ENCODE assay signal across 8 cellular contexts in the genomic region with DNA sequence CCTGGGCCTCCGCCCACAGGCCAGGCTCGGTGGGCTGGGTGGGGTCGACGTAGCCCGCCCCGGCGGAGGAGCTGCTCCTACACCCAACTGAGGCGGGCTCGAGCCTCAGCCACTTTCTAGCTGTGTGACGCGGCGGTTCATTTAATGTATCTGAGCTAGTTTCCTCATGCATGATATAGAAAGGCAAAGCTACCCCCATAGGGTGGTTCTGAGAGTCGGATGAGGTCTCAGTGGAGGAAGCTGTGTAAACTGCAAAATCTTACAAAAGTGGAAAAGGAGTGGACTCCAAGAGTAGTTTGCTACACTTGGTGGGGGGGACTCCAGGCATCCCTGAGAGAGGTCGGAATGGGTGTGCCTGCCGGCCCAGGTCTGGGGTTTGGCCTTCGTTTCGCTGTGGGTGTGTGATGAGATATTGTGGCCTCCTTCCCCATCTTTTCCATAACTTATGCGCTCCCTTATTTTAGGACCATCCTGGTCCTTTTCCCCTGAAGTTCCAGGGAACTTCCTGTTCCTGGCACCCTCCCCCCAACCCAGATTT. TPM values are rescaled to one million over a fixed set of nuclear protein-coding genes. Genes with fewer than 3 reads are reported as not detected.
DNase-seq lines count a peak whose midpoint lies in the region; ATAC-seq and TF ChIP-seq lines count a peak whose summit lies in the region.

No MANE protein-coding gene starts in this region.

- peak overlapping the region; percentile 47; the same call in 1 of the 2 replicates for H3K27ac ChIP-seq in BLaER1
- no peak overlapping the region for H3K27ac ChIP-seq in Karpas-422 (ENCODE audit: low read length)
- H3K27ac ChIP-seq in breast epithelium, result peak overlapping the region in 1 of 2 donors; percentile 76
- H3K27ac ChIP-seq in mesenchymal stem cell (ENCODE audit: low read length, poor library complexity, severe bottlenecking), result no peak overlapping the region
- H3K27ac ChIP-seq in vagina, result peak overlapping the region; percentile 60

- H4K20me1 ChIP-seq in BLaER1 (peaks cover 57% of the 10 kb centered on the region), Karpas-422 (ENCODE audit: insufficient read depth, low read depth, low read length) (peaks cover 19% of the 10 kb centered on the region; the same call in 1 of the 2 replicates)

- DNase-seq in Karpas-422 (peak; percentile 67), breast epithelium (ENCODE audit: low spot score in 2 of 2) (no peak), mesenchymal stem cell (no peak), vagina (ENCODE audit: extremely low spot score in 2 of 2) (no peak)
- no peak for DNase-seq in NK-92 treated with Interleukin-12 subunit alpha and Interleukin-12 subunit beta, amount 100 ng/mL, for 24 hours (lab: John Stamatoyannopoulos, UW)
- DNase-seq in effector CD4-positive, alpha-beta T cell, result no peak

- H3K36me3 ChIP-seq in BLaER1 (no peaks in the 10 kb centered on the region), Karpas-422 (ENCODE audit: insufficient read depth, low read length) (no peaks in the 10 kb centered on the region), breast epithelium (no peaks in the 10 kb centered on the region), mesenchymal stem cell (ENCODE audit: control insufficient read depth in 1 of 2, insufficient read depth in 2 of 2, low read depth in 1 of 2, low read length in 2 of 2) (no peaks in the 10 kb centered on the region), vagina (no peaks in the 10 kb centered on the region)

- H3K4ac ChIP-seq in mesenchymal stem cell (ENCODE audit: low read depth in 1 of 2, low read length in 2 of 2), result peak overlapping the region in 1 of 2 experiments; percentile 72

- no peaks in the 10 kb centered on the region; the same call in 1 of the 2 replicates for H3K9me3 ChIP-seq in BLaER1
- no peaks in the 10 kb centered on the region for H3K9me3 ChIP-seq in Karpas-422 (ENCODE audit: low read length)
- H3K9me3 ChIP-seq in breast epithelium, result no peaks in the 10 kb centered on the region
- H3K9me3 ChIP-seq in mesenchymal stem cell (ENCODE audit: control insufficient read depth, low read length), result no peaks in the 10 kb centered on the region
- no peaks in the 10 kb centered on the region for H3K9me3 ChIP-seq in vagina

- H3K79me2 ChIP-seq in Karpas-422 (ENCODE audit: low read length), result peaks cover 37% of the 10 kb centered on the region

- no peak overlapping the region for H2BK120ac ChIP-seq in mesenchymal stem cell (ENCODE audit: low read depth, low read length)

- peak overlapping the region in 1 of 2 experiments; percentile 33 for H2BK12ac ChIP-seq in mesenchymal stem cell (ENCODE audit: low read length in 2 of 2)

- H3K27me3 ChIP-seq in BLaER1, result peaks cover 50% of the 10 kb centered on the region
- no peaks in the 10 kb centered on the region for H3K27me3 ChIP-seq in Karpas-422 (ENCODE audit: low read length)
- H3K27me3 ChIP-seq in breast epithelium, result no peaks in the 10 kb centered on the region
- peaks cover 8 to 13% of the 10 kb centered on the region in 2 experiments for H3K27me3 ChIP-seq in mesenchymal stem cell (ENCODE audit: control insufficient read depth in 1 of 2, insufficient read depth in 1 of 2, low read length in 2 of 2)
- H3K27me3 ChIP-seq in vagina, result no peaks in the 10 kb centered on the region

- TF ChIP-seq CTCF in breast epithelium (IDR thresholded peaks at IDR 0.05), result no peak
- TF ChIP-seq CTCF in vagina (IDR thresholded peaks at IDR 0.05), result no peak

- peak overlapping the region; percentile 60 to 96 for H3K18ac ChIP-seq in mesenchymal stem cell (ENCODE audit: low read depth in 1 of 2, low read length in 2 of 2)

- H3K9ac ChIP-seq in BLaER1, result peak overlapping the region; percentile 70
- H3K9ac ChIP-seq in Karpas-422 (ENCODE audit: low read length), result peak overlapping the region; percentile 74
- H3K9ac ChIP-seq in mesenchymal stem cell (ENCODE audit: low read length), result peak overlapping the region; percentile 86

- intact Hi-C loops in breast epithelium (cut with DNase I; ENCODE audit: low total_unique reads), result no loop called here
- intact Hi-C loops in vagina (cut with DNase I), result no loop called here

- H3K4me3 ChIP-seq in BLaER1 (peak overlapping the region; percentile 78), Karpas-422 (ENCODE audit: low read length) (peak overlapping the region; percentile 83), breast epithelium (peak overlapping the region; percentile 86 to 92 (median 87)), mesenchymal stem cell (ENCODE audit: insufficient read depth in 1 of 2, low read depth in 1 of 2, low read length in 2 of 2) (peak overlapping the region; percentile 86 to 92), vagina (peak overlapping the region; percentile 68 to 92)

- H3K4me2 ChIP-seq in BLaER1 (peak overlapping the region; percentile 91), Karpas-422 (ENCODE audit: low read depth, low read length, poor library complexity, severe bottlenecking) (peak overlapping the region; percentile 78), mesenchymal stem cell (ENCODE audit: low read length, poor library complexity, severe bottlenecking) (peak overlapping the region; percentile 86)

- 1% methylated on average over 14 of the region's 18 CpGs for WGBS in mesenchymal stem cell

- H2BK15ac ChIP-seq in mesenchymal stem cell (ENCODE audit: low read depth, poor library complexity, severe bottlenecking), result peak overlapping the region; percentile 44

- H2AFZ ChIP-seq in Karpas-422 (ENCODE audit: low read length), result peak overlapping the region; percentile 84; the same call in 1 of the 2 replicates
- peak overlapping the region; percentile 55 for H2AFZ ChIP-seq in mesenchymal stem cell (ENCODE audit: low read depth, low read length)

- H2AK5ac ChIP-seq in mesenchymal stem cell (ENCODE audit: low read length, severe bottlenecking), result peak overlapping the region; percentile 55

- H3K9me2 ChIP-seq in Karpas-422 (replicated peaks; ENCODE audit: insufficient read depth, low read length), result no peaks in the 10 kb centered on the region

- peaks cover 34% of the 10 kb centered on the region for H3K4me1 ChIP-seq in BLaER1
- H3K4me1 ChIP-seq in Karpas-422 (ENCODE audit: low read length), result peaks cover 18% of the 10 kb centered on the region
- no peaks in the 10 kb centered on the region for H3K4me1 ChIP-seq in breast epithelium
- H3K4me1 ChIP-seq in mesenchymal stem cell (ENCODE audit: control insufficient read depth, insufficient read depth, low read depth, low read length), result peaks cover 17% of the 10 kb centered on the region
- peaks cover 31% of the 10 kb centered on the region for H3K4me1 ChIP-seq in vagina

- peak overlapping the region in 1 of 2 experiments; percentile 94 for H3K14ac ChIP-seq in mesenchymal stem cell (ENCODE audit: low read length in 2 of 2)

- H3K23ac ChIP-seq in mesenchymal stem cell (ENCODE audit: low read length in 2 of 2), result peak overlapping the region in 1 of 2 experiments; percentile 37

- peak overlapping the region; percentile 76 for H4K8ac ChIP-seq in mesenchymal stem cell (ENCODE audit: low read length)

- H2BK5ac ChIP-seq in mesenchymal stem cell (ENCODE audit: low read depth, low read length, poor library complexity, severe bottlenecking), result no peak overlapping the region

- peaks cover 23% of the 10 kb centered on the region for H3K79me1 ChIP-seq in mesenchymal stem cell (replicated peaks; ENCODE audit: low read length, poor library complexity, severe bottlenecking)

- no peak overlapping the region for H4K91ac ChIP-seq in mesenchymal stem cell (ENCODE audit: low read length)

- ATAC-seq in GM19372 (IDR thresholded peaks at IDR 0.05; ENCODE audit: low read depth, unreplicated experiment), result peak; percentile 25

- TF ChIP-seq POLR2A in breast epithelium (IDR thresholded peaks at IDR 0.05), result no peak
- TF ChIP-seq POLR2A in vagina (IDR thresholded peaks at IDR 0.05), result no peak

RNA-seq across cellular contexts. Expression of a gene that starts 0.9 kb away (rescaled TPM):
- total RNA-seq in Karpas-422 (2014; rRNA removed; shearing (Covaris generic); ENCODE audit: low replicate concordance), result 6.3 and 7.9 TPM in 2 replicates
- total RNA-seq in breast epithelium (10 to 100 TPM; 10.7 to 26.5 (median 11.0) TPM), vagina (18.9 TPM)
- polyA plus RNA-seq in mesenchymal stem cell (2013, experiment 1 of 2), result 99.5 TPM
- 101 TPM for polyA plus RNA-seq in mesenchymal stem cell (2013, experiment 2 of 2)

RNA-seq across cellular contexts. Expression of a gene that starts 40.2 kb away (rescaled TPM):
- not detected in 2 replicates for total RNA-seq in Karpas-422 (2014; rRNA removed; shearing (Covaris generic); ENCODE audit: low replicate concordance)
- total RNA-seq in breast epithelium (under 1 TPM; 0.15 to 0.33 (median 0.32) TPM), vagina (0.25 TPM)
- 0.04 TPM for polyA plus RNA-seq in mesenchymal stem cell (2013, experiment 1 of 2)
- polyA plus RNA-seq in mesenchymal stem cell (2013, experiment 2 of 2), result 0.10 TPM

Comparison
In these comparisons a context has a peak if more than half of its experiments do, and no peak if none do; other contexts are left out.
1. H3K27ac ChIP-seq: peak in BLaER1 (single experiment) and vagina (single experiment); none in Karpas-422 (single experiment) and mesenchymal stem cell (single experiment).
2. Peak in every context shown above with its lines, with median percentiles within 50 percentile points of each other: H3K4me2 ChIP-seq, H3K4me3 ChIP-seq and H3K9ac ChIP-seq.